ENCODE assay signal across 8 cellular contexts in genomic region chr6:128882991-128883571, GRCh38. TPM values are rescaled to one million over a fixed set of nuclear protein-coding genes. Genes with fewer than 3 reads are reported as not detected.
DNase-seq lines count a peak whose midpoint lies in the region; ATAC-seq and TF ChIP-seq lines count a peak whose summit lies in the region.

Gene LAMA2 (plus strand): TSS chr6:128883138. CDS start chr6:128883246, 108 bp downstream.

- H3K27ac ChIP-seq in esophagus muscularis mucosa (replicated peaks in 1 of 4) = peak within 1 kb of the TSS; percentile 45 to 77 (median 72)
- peak within 1 kb of the TSS; percentile 86 to 91 for H3K27ac ChIP-seq in testis

- no peaks in the 10 kb centered on the region for H3K9me3 ChIP-seq in esophagus muscularis mucosa
- no peaks in the 10 kb centered on the region for H3K9me3 ChIP-seq in testis

- POLR2A ChIA-PET in BJ (lab: Charles Lee) = no interaction called here

- intact Hi-C loops in esophagus muscularis mucosa (cut with DNase I) (no loop called here), testis (cut with DNase I; ENCODE audit: low total_unique reads) (no loop called here)

- DNase-seq in BJ (ENCODE audit: low read depth) (peak; percentile 43), NCI-H69 (lab: John Stamatoyannopoulos, UW) (peak; percentile 47), esophagus muscularis mucosa (ENCODE audit: extremely low spot score) (peak; percentile 95), mesenteric fat pad (ENCODE audit: low spot score) (no peak), testis (peak; percentile 92), NCI-H187 treated with DMSO at 0.1 percent for 48 hours (lab: John Stamatoyannopoulos, UW) (no peak)

- H3K4me3 ChIP-seq in BJ (ENCODE audit: low read depth, low read length) = peak within 1 kb of the TSS; percentile 68
- H3K4me3 ChIP-seq in esophagus muscularis mucosa = peak within 1 kb of the TSS; percentile 58 to 67 (median 64)
- H3K4me3 ChIP-seq in testis = peak within 1 kb of the TSS; percentile 65 to 81

- H3K36me3 ChIP-seq in BJ (ENCODE audit: control insufficient read depth, insufficient read depth, low read length) = no peaks in the 10 kb centered on the region
- H3K36me3 ChIP-seq in esophagus muscularis mucosa = no peaks in the 10 kb centered on the region
- no peaks in the 10 kb centered on the region for H3K36me3 ChIP-seq in testis (ENCODE audit: low read depth, missing control alignments)

- ATAC-seq in HG03469 (IDR thresholded peaks at IDR 0.05; ENCODE audit: unreplicated experiment) (no peak), GM18909 (IDR thresholded peaks at IDR 0.05; ENCODE audit: poor library complexity, unreplicated experiment) (no peak)

- TF ChIP-seq POLR2A in esophagus muscularis mucosa (IDR thresholded peaks at IDR 0.05; ENCODE audit: low read depth) (peak; percentile 30), testis (IDR thresholded peaks at IDR 0.05) (peak; percentile 12)

- TF ChIP-seq EP300 in esophagus muscularis mucosa (IDR thresholded peaks at IDR 0.05) = no peak

- H3K27me3 ChIP-seq in BJ (ENCODE audit: control insufficient read depth, insufficient read depth, low read length) = no peaks in the 10 kb centered on the region
- H3K27me3 ChIP-seq in esophagus muscularis mucosa = no peaks in the 10 kb centered on the region
- no peaks in the 10 kb centered on the region for H3K27me3 ChIP-seq in testis

- H3K4me1 ChIP-seq in esophagus muscularis mucosa (peaks cover 3 to 13% (median 8%) of the 10 kb centered on the region in 4 donors), testis (peaks cover 7% of the 10 kb centered on the region)

- 4% methylated on average over 17 of the region's 35 CpGs for WGBS in esophagus muscularis mucosa
- 2% methylated on average over 20 to 32 of the region's 35 CpGs for WGBS in testis, 2 donors

- CTCF ChIA-PET in BJ (lab: Yijun Ruan, JAX) = no interaction called here

- TF ChIP-seq CTCF in BJ (IDR thresholded peaks at IDR 0.05; ENCODE audit: insufficient read depth, low read depth, low read length) = peak; percentile 47
- TF ChIP-seq CTCF in esophagus muscularis mucosa (IDR thresholded peaks at IDR 0.05) = peak; percentile 13 to 39 (median 17)
- peak in 1 of 3 experiments; percentile 22 for TF ChIP-seq CTCF in testis (IDR thresholded peaks at IDR 0.05)

RNA-seq across cellular contexts. Expression of gene LAMA2, which starts in this region (rescaled TPM):
- 45.3 and 50.0 TPM in 2 replicates for polyA plus RNA-seq in BJ (2011; rRNA removed)
- 23.2 and 24.9 TPM in 2 replicates for polyA minus RNA-seq in BJ (2011; rRNA and poly(A)+ RNA removed)
- total RNA-seq in esophagus muscularis mucosa = 100 to 1,000 TPM; 115 to 153 (median 134) TPM
- total RNA-seq in mesenteric fat pad = 82.9 TPM
- 10 to 100 TPM; 56.0 to 94.8 TPM for total RNA-seq in testis
- 25.9 TPM for polyA plus RNA-seq in testis (ENCODE audit: insufficient read depth, low read depth, low replicate concordance)

Comparison
In these comparisons a context has a peak if more than half of its experiments do, and no peak if none do; other contexts are left out.
1. DNase-seq: peak in BJ (single experiment), NCI-H69 (single experiment), esophagus muscularis mucosa (single experiment) and testis (single experiment); none in mesenteric fat pad (single experiment) and NCI-H187 treated with DMSO at 0.1 percent for 48 hours (single experiment).
2. Peak in every context shown above with its lines, with median percentiles within 50 percentile points of each other: H3K4me3 ChIP-seq.